14 cellular contexts compared by ENCODE assay signal in the genomic region with DNA sequence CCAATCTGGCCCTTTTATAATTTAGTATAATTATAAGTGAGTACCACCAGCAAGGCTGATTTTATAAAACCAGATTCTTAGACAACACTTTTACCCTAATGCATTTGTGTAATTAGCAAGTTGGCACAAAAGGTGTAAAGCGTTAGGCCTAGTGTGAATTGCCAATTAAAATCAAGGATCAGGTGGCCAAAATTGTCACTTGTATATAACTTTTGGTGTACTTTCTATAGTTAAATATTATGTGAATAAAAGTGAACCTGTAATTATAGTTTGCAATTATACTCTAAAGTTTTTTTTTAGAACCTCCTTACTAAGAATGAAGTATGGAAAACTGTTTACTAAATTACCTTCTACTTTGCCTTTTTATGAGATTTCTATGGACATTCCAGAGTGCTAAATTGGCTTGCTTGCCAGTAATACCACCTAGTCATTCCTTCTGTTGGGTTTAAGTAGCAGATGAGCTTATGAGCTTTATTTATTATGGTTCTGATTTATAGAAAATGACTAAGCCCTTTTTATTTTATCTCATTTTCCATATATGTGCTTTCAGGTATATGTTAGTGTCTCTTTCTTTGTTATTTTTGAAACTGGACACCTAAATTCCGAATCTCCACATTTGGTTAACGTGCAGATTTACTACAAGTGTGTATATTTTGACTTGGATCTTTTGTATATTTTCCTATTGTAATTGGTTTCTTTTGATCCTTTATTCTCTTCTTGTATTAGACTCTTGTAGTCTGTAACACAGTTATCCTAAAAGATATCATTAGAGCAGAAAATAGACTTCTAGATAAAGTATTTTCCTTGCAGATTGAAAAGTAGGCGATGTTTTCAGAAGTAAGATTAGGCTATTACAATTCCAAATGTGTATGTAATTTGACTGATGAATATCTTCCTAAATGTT. TPM values are rescaled to one million over a fixed set of nuclear protein-coding genes. Genes with fewer than 3 reads are reported as not detected.
DNase-seq lines count a peak whose midpoint lies in the region; TF ChIP-seq lines count a peak whose summit lies in the region.
"Had no signal": no experiment of that assay in that cellular context is flagged by ENCODE, and none has a peak within 500 bp of the region (broad histone marks: within the 10 kb centered on the region; RNA-seq: fewer than 3 reads in every experiment).

No MANE protein-coding gene starts in this region.

- H3K4me2 ChIP-seq in hepatocyte = peak overlapping the region; percentile 85

- H3K9me3 ChIP-seq in SJCRH30 (replicated peaks) (no peaks in the 10 kb centered on the region), hepatocyte (ENCODE audit: low read depth) (no peaks in the 10 kb centered on the region), skeletal muscle tissue (ENCODE audit: control insufficient read depth in 3 of 3, low read length in 3 of 3) (no peaks in the 10 kb centered on the region)

- DNase-seq in NCI-H526 treated with DMSO at 0.1 percent for 48 hours (lab: John Stamatoyannopoulos, UW) = peak; percentile 4
- DNase-seq in NCI-H526 (lab: John Stamatoyannopoulos, UW) = no peak
- DNase-seq in SJCRH30 = no peak
- DNase-seq in hepatocyte (ENCODE audit: low spot score) = no peak
- no peak for DNase-seq in NCI-H2107 (lab: John Stamatoyannopoulos, UW)
- no peak for DNase-seq in GM13977 (ENCODE audit: low spot score)
- DNase-seq in SHP77 (lab: John Stamatoyannopoulos, UW) = no peak
- DNase-seq: ACHN; activated CD4-positive, alpha-beta T cell treated with anti-CD3 and anti-CD28 coated beads for 36 hours; activated naive CD4-positive, alpha-beta T cell treated with anti-CD3 and anti-CD28 coated beads, Interleukin-2, amount 50 U/mL, for 16 hours; DND-41; NCI-H1694 treated with DMSO at 0.1 percent for 48 hours; Right ventricle myocardium superior had no signal

- H4K20me1 ChIP-seq in hepatocyte (ENCODE audit: insufficient read depth, poor library complexity, severe bottlenecking) = peaks cover 11% of the 10 kb centered on the region

- no peak overlapping the region for H2AFZ ChIP-seq in hepatocyte

- no peaks in the 10 kb centered on the region for H3K9me2 ChIP-seq in hepatocyte (replicated peaks; ENCODE audit: insufficient read depth)

- peak overlapping the region; percentile 48 to 71 (median 58) for H3K9ac ChIP-seq in skeletal muscle tissue (ENCODE audit: low read depth in 1 of 3, low read length in 3 of 3)

- peaks cover 9% of the 10 kb centered on the region for H3K4me1 ChIP-seq in SJCRH30
- peaks cover 20% of the 10 kb centered on the region for H3K4me1 ChIP-seq in hepatocyte (ENCODE audit: insufficient read depth)
- peaks cover 0 to 15% (median 3%) of the 10 kb centered on the region in 3 donors for H3K4me1 ChIP-seq in skeletal muscle tissue (ENCODE audit: control insufficient read depth in 3 of 3, insufficient read depth in 3 of 3, low read length in 3 of 3)

- in situ Hi-C loops in GM13977 (cut with MboI; ENCODE audit: low pct_unique_long_range_greater_than_20kb, low sequenced_read_pairs, unreplicated experiment) = no loop called here

- H3K27ac ChIP-seq in SJCRH30 (no peak overlapping the region), hepatocyte (no peak overlapping the region), skeletal muscle tissue (ENCODE audit: low read depth, low read length) (peak overlapping the region; percentile 75)

- TF ChIP-seq CTCF in hepatocyte (IDR thresholded peaks at IDR 0.05; ENCODE audit: poor library complexity) (no peak), GM13977 (IDR thresholded peaks at IDR 0.05; ENCODE audit: extremely low read depth, insufficient read depth, missing control alignments) (no peak)

- H3K79me2 ChIP-seq in hepatocyte = peaks cover 71% of the 10 kb centered on the region

- H3K36me3 ChIP-seq in SJCRH30 (peaks cover 30% of the 10 kb centered on the region), hepatocyte (replicated peaks; ENCODE audit: insufficient read depth, low read depth) (no peaks in the 10 kb centered on the region), skeletal muscle tissue (ENCODE audit: control insufficient read depth in 3 of 3, insufficient read depth in 3 of 3, low read length in 3 of 3) (no peaks in the 10 kb centered on the region)

- 92% methylated on average over 4 of the region's 4 CpGs for WGBS in hepatocyte (ENCODE audit: low lambda C conversion rate, missing lambda C conversion rate)

- H3K4me3 ChIP-seq in SJCRH30 = peak overlapping the region; percentile 89; the same call in 1 of the 2 replicates
- no peak overlapping the region for H3K4me3 ChIP-seq in hepatocyte
- H3K4me3 ChIP-seq in skeletal muscle tissue (ENCODE audit: low read length in 3 of 3) = peak overlapping the region in 1 of 3 donors; percentile 37

- H3K27me3 ChIP-seq in SJCRH30 (no peaks in the 10 kb centered on the region), hepatocyte (no peaks in the 10 kb centered on the region), skeletal muscle tissue (ENCODE audit: control insufficient read depth in 3 of 3, insufficient read depth in 3 of 3, low read length in 3 of 3) (no peaks in the 10 kb centered on the region)

RNA-seq across cellular contexts. Expression of gene STXBP5, which starts 3.9 kb away (rescaled TPM):
- total RNA-seq in SJCRH30 (2014; rRNA removed; shearing (Covaris generic)) = 32.9 and 33.4 TPM in 2 replicates
- total RNA-seq in hepatocyte = 28.2 and 30.3 TPM in 2 replicates
- 10.3 and 11.1 TPM in 2 replicates for polyA plus RNA-seq in hepatocyte
- total RNA-seq in skeletal muscle tissue = 14.6 TPM
